In the genomic region with DNA sequence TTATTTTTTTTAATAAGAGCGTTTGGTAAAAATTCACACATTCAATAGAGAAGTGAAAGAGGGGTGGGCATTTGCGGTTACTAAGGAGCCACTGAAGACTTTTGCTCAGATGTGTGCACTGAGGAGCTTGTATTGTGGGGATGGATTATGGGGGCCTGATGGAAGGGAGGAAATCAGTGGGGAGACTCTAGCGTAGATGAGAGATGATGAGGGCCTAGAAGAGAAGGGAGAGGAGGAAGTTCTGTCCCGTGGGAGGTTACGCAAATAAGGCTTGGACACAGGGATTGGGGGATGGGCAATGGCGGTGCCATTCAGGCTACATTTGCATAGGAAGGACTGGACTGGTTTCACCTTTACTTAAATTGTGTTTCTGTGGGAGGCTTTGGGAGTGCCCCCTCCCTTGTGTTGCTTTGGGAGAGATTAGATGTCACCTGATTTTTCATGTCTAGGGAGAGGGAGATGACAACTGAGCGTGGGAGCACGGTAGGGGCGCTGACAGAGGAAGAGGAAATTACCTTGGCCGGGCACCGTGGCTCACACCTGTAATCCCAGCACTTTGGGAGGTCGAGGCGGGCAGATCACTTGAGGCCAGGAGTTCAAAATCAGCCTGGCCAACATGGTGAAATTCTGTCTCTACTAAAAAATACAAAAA, we compare ENCODE assay signal across 10 cellular contexts. TPM values are rescaled to one million over a fixed set of nuclear protein-coding genes. Genes with fewer than 3 reads are reported as not detected.
A peak's percentile ranks its signal among the peaks of the same experiment; 100 is the strongest.
DNase-seq lines count a peak whose midpoint lies in the region; ATAC-seq and TF ChIP-seq lines count a peak whose summit lies in the region.
"Had no signal": no experiment of that assay in that cellular context is flagged by ENCODE, and none has a peak within 500 bp of the region (broad histone marks: within the 10 kb centered on the region; RNA-seq: fewer than 3 reads in every experiment).

No MANE protein-coding gene starts in this region.

- H3K9me3 Mint-ChIP-seq in activated CD4-positive, alpha-beta T cell treated with anti-CD3 and anti-CD28 coated beads, Interleukin-2, amount 10 ng/mL, durations not matched to agents 24 days and 14 days, result no peaks in the 10 kb centered on the region
- H3K9me3 Mint-ChIP-seq in activated CD4-positive, alpha-beta T cell treated with anti-CD3 and anti-CD28 coated beads, Interleukin-2, amount 10 ng/mL, durations not matched to agents 7 days and 5 days, result no peaks in the 10 kb centered on the region

- peaks cover 21% of the 10 kb centered on the region for H3K27me3 ChIP-seq in iPS-20b (ENCODE audit: insufficient read depth, low read length)
- H3K27me3 ChIP-seq in testis, result no peaks in the 10 kb centered on the region

- no peak overlapping the region for H3K27ac Mint-ChIP-seq in activated CD4-positive, alpha-beta T cell treated with anti-CD3 and anti-CD28 coated beads, Interleukin-2, amount 10 ng/mL, durations not matched to agents 24 days and 14 days
- no peak overlapping the region for H3K27ac Mint-ChIP-seq in activated CD4-positive, alpha-beta T cell treated with anti-CD3 and anti-CD28 coated beads, Interleukin-2, amount 10 ng/mL, durations not matched to agents 7 days and 5 days

- peak overlapping the region; percentile 16; the same call in 1 of the 2 replicates for H3K9ac ChIP-seq in iPS-20b (ENCODE audit: low read depth, low read length)

- DNase-seq in activated CD4-positive, alpha-beta T cell treated with anti-CD3 and anti-CD28 coated beads, Interleukin-2, amount 10 ng/mL, durations not matched to agents 24 days and 14 days, result no peak
- no peak for DNase-seq in activated CD4-positive, alpha-beta T cell treated with anti-CD3 and anti-CD28 coated beads, Interleukin-2, amount 10 ng/mL, durations not matched to agents 7 days and 5 days
- DNase-seq in RPMI8226 (peak; percentile 52), testis (peak; percentile 53)
- DNase-seq in activated CD4-positive, alpha-beta T cell treated with anti-CD3 and anti-CD28 coated beads, Interleukin-2, amount 50 U/mL, for 48 hours, result no peak
- DNase-seq: activated CD4-positive, CD25-positive, alpha-beta regulatory T cell; NCI-H1105 had no signal

- 53 to 57% methylated on average over 11 to 13 of the region's 13 CpGs for WGBS in testis, 2 donors

- CTCF ChIA-PET in activated CD4-positive, alpha-beta T cell treated with anti-CD3 and anti-CD28 coated beads, Interleukin-2, amount 10 ng/mL, durations not matched to agents 7 days and 5 days (lab: Charles Lee), result no interaction called here

- intact Hi-C loops in activated CD4-positive, alpha-beta T cell treated with anti-CD3 and anti-CD28 coated beads, Interleukin-2, amount 10 ng/mL, durations not matched to agents 24 days and 14 days (cut with micrococcal nuclease), result no loop called here
- intact Hi-C loops in testis (cut with DNase I; ENCODE audit: low total_unique reads), result no loop called here

- H3K9me3 ChIP-seq in iPS-20b (ENCODE audit: insufficient read depth, low read depth, low read length), result no peaks in the 10 kb centered on the region
- no peaks in the 10 kb centered on the region for H3K9me3 ChIP-seq in testis

- H3K36me3 ChIP-seq in iPS-20b (ENCODE audit: insufficient read depth, low read depth, low read length) (no peaks in the 10 kb centered on the region), testis (ENCODE audit: low read depth, missing control alignments) (no peaks in the 10 kb centered on the region)

- H3K27me3 Mint-ChIP-seq in activated CD4-positive, alpha-beta T cell treated with anti-CD3 and anti-CD28 coated beads, Interleukin-2, amount 10 ng/mL, durations not matched to agents 24 days and 14 days, result peaks cover 26% of the 10 kb centered on the region
- H3K27me3 Mint-ChIP-seq in activated CD4-positive, alpha-beta T cell treated with anti-CD3 and anti-CD28 coated beads, Interleukin-2, amount 10 ng/mL, durations not matched to agents 7 days and 5 days, result peaks cover 20% of the 10 kb centered on the region

- no peak for TF ChIP-seq POLR2A in testis (IDR thresholded peaks at IDR 0.05)

- no peaks in the 10 kb centered on the region for H3K36me3 Mint-ChIP-seq in activated CD4-positive, alpha-beta T cell treated with anti-CD3 and anti-CD28 coated beads, Interleukin-2, amount 10 ng/mL, durations not matched to agents 24 days and 14 days (ENCODE audit: low read depth)
- H3K36me3 Mint-ChIP-seq in activated CD4-positive, alpha-beta T cell treated with anti-CD3 and anti-CD28 coated beads, Interleukin-2, amount 10 ng/mL, durations not matched to agents 7 days and 5 days (ENCODE audit: low read depth), result no peaks in the 10 kb centered on the region

- H3K27ac ChIP-seq in iPS-20b (ENCODE audit: low read length) (no peak overlapping the region), testis (no peak overlapping the region)

- H3K4me3 Mint-ChIP-seq in activated CD4-positive, alpha-beta T cell treated with anti-CD3 and anti-CD28 coated beads, Interleukin-2, amount 10 ng/mL, durations not matched to agents 24 days and 14 days, result peak overlapping the region; percentile 7
- no peak overlapping the region for H3K4me3 Mint-ChIP-seq in activated CD4-positive, alpha-beta T cell treated with anti-CD3 and anti-CD28 coated beads, Interleukin-2, amount 10 ng/mL, durations not matched to agents 7 days and 5 days

- peaks cover 16% of the 10 kb centered on the region for H3K4me1 Mint-ChIP-seq in activated CD4-positive, alpha-beta T cell treated with anti-CD3 and anti-CD28 coated beads, Interleukin-2, amount 10 ng/mL, durations not matched to agents 24 days and 14 days
- H3K4me1 Mint-ChIP-seq in activated CD4-positive, alpha-beta T cell treated with anti-CD3 and anti-CD28 coated beads, Interleukin-2, amount 10 ng/mL, durations not matched to agents 7 days and 5 days, result peaks cover 16% of the 10 kb centered on the region

- no peak for TF ChIP-seq CTCF in testis (IDR thresholded peaks at IDR 0.05)

- no peak for ATAC-seq in GM21528 (IDR thresholded peaks at IDR 0.05; ENCODE audit: low FRiP score, unreplicated experiment)
- no peak for ATAC-seq in HG02884 (IDR thresholded peaks at IDR 0.05; ENCODE audit: unreplicated experiment)

- POLR2A ChIA-PET in activated CD4-positive, alpha-beta T cell treated with anti-CD3 and anti-CD28 coated beads, Interleukin-2, amount 10 ng/mL, durations not matched to agents 7 days and 5 days (lab: Charles Lee), result no interaction called here

- H3K4me3 ChIP-seq in iPS-20b (ENCODE audit: low read length) (peak overlapping the region; percentile 5; the same call in 1 of the 2 replicates), testis (no peak overlapping the region)

- H3K4me1 ChIP-seq in iPS-20b (ENCODE audit: insufficient read depth, low read length) (peaks cover 4% of the 10 kb centered on the region; the same call in 1 of the 2 replicates), testis (peaks cover 3% of the 10 kb centered on the region)

RNA-seq across cellular contexts. Expression of a gene that starts 2.2 kb away (rescaled TPM):
- 2.1 and 4.1 TPM in 2 replicates for total RNA-seq in activated CD4-positive, alpha-beta T cell treated with anti-CD3 and anti-CD28 coated beads, Interleukin-2, amount 10 ng/mL, durations not matched to agents 24 days and 14 days
- total RNA-seq in activated CD4-positive, alpha-beta T cell treated with anti-CD3 and anti-CD28 coated beads, Interleukin-2, amount 10 ng/mL, durations not matched to agents 7 days and 5 days, result 1 to 10 TPM; 2.2 to 2.8 TPM
- 10 to 100 TPM; 43.5 to 85.4 TPM for total RNA-seq in testis
- 68.0 TPM for polyA plus RNA-seq in testis (ENCODE audit: insufficient read depth, low read depth, low replicate concordance)

RNA-seq across cellular contexts. Expression of a gene that starts 31.0 kb away (rescaled TPM):
- not detected in 2 replicates for total RNA-seq in activated CD4-positive, alpha-beta T cell treated with anti-CD3 and anti-CD28 coated beads, Interleukin-2, amount 10 ng/mL, durations not matched to agents 24 days and 14 days
- not detected for total RNA-seq in activated CD4-positive, alpha-beta T cell treated with anti-CD3 and anti-CD28 coated beads, Interleukin-2, amount 10 ng/mL, durations not matched to agents 7 days and 5 days
- 1 to 10 TPM in 1 of 2 donors, not detected in 1; 1.1 TPM for total RNA-seq in testis
- polyA plus RNA-seq in testis (ENCODE audit: insufficient read depth, low read depth, low replicate concordance), result 5.6 TPM

Comparison
In these comparisons a context has a peak if more than half of its experiments do, and no peak if none do; other contexts are left out.
1. DNase-seq: peak in RPMI8226 (single experiment) and testis (single experiment); none in activated CD4-positive, alpha-beta T cell treated with anti-CD3 and anti-CD28 coated beads, Interleukin-2, amount 10 ng/mL, durations not matched to agents 24 days and 14 days (single experiment), activated CD4-positive, alpha-beta T cell treated with anti-CD3 and anti-CD28 coated beads, Interleukin-2, amount 10 ng/mL, durations not matched to agents 7 days and 5 days (single experiment) and activated CD4-positive, alpha-beta T cell treated with anti-CD3 and anti-CD28 coated beads, Interleukin-2, amount 50 U/mL, for 48 hours (0 of 2).